Comparison of ENCODE assay signal across 13 cellular contexts in the genomic region with DNA sequence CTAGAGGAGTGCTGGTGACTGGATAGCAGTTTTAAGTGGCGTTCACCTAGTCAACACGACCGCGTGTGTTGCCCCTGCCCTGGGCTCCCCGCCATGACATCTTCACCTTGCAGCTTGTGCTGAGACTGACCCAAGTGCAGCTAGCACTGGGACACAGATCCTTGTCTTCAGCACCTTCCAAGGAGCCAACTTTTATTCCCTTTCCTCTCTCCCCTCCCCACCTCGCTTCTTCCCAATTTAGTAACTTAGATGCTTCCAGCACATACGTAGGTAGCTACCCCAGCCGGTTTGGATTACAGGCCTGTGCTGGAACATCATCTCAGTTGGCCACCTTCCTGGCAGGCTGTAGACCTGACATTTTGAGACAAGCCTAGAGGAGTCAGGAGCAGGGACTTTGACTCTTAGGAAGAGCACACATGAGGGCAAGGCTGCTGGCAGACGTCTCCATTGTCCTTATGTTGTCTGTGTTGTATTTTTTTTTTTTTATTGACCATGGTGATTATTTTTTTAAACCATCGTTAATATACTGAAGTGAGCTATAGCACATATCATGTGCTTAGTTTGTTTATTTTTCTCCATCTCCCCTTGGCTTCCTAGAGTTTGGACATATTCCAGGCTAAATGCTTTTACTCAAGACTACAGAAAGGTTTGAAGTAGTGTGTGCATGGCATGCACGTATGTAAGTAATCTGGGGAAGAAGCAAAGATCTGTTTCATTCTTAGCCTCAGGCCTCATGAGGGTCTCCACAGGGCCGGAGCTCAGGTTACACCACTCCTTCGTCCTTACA.
DNase-seq lines count a peak whose midpoint lies in the region; ATAC-seq and TF ChIP-seq lines count a peak whose summit lies in the region.
"Had no signal": no experiment of that assay in that cellular context is flagged by ENCODE, and none has a peak within 500 bp of the region (broad histone marks: within the 10 kb centered on the region; RNA-seq: fewer than 3 reads in every experiment).

No MANE protein-coding gene starts in this region.

- H3K27ac Mint-ChIP-seq in CD8-positive, alpha-beta memory T cell, result peak overlapping the region in 5 of 8 donors; percentile 48 to 91 (median 53)

- no peak overlapping the region for H3K4me3 ChIP-seq in CD8-positive, alpha-beta memory T cell (ENCODE audit: low read length)
- H3K4me3 ChIP-seq in Panc1 (ENCODE audit: low read depth in 2 of 2, low read length in 2 of 2) (no peak overlapping the region), heart left ventricle (no peak overlapping the region), skeletal muscle cell (ENCODE audit: low read depth, low read length) (no peak overlapping the region), Karpas-422 (ENCODE audit: low read length) (no peak overlapping the region)
- H3K4me3 ChIP-seq: adrenal gland had no signal

- no peaks in the 10 kb centered on the region for H3K9me3 Mint-ChIP-seq in CD8-positive, alpha-beta memory T cell
- H3K9me3 Mint-ChIP-seq: endodermal cell had no signal

- no peak for DNase-seq in CD8-positive, alpha-beta memory T cell
- DNase-seq in Panc1 (ENCODE audit: low read depth, low spot score) (no peak), heart left ventricle (peak in 1 of 5 donors; percentile 87), skeletal muscle cell (ENCODE audit: low read depth) (peak; percentile 31), SIG-M5 (lab: John Stamatoyannopoulos, UW) (no peak), D341Med (ENCODE audit: low spot score) (no peak), Karpas-422 (no peak)
- DNase-seq: adrenal gland, Caco-2, endodermal cell, NCI-H510A, SHP77 treated with DMSO at 0.1 percent for 48 hours had no signal

- H3K4me3 Mint-ChIP-seq in CD8-positive, alpha-beta memory T cell, result no peak overlapping the region
- H3K4me3 Mint-ChIP-seq: endodermal cell had no signal

- H3K27me3 Mint-ChIP-seq in CD8-positive, alpha-beta memory T cell, result peaks cover 0 to 7% of the 10 kb centered on the region in 2 donors

- TF ChIP-seq CTCF in Panc1 (IDR thresholded peaks at IDR 0.05) (no peak), heart left ventricle (IDR thresholded peaks at IDR 0.05) (no peak)

- 61 to 73% (median 66%) methylated on average over 13 of the region's 13 CpGs for WGBS in heart left ventricle, 4 donors

- H3K36me3 Mint-ChIP-seq in CD8-positive, alpha-beta memory T cell, result peaks cover 0 to 68% (median 16%) of the 10 kb centered on the region in 3 donors

- H3K9ac ChIP-seq in Karpas-422 (ENCODE audit: low read length), result no peak overlapping the region

- POLR2A ChIA-PET in CD8-positive, alpha-beta memory T cell (lab: Charles Lee), result no interaction called here
- POLR2A ChIA-PET in Panc1 (lab: Charles Lee), result no interaction called here

- H3K9me2 ChIP-seq in Karpas-422 (replicated peaks; ENCODE audit: insufficient read depth, low read length), result no peaks in the 10 kb centered on the region

- ATAC-seq in Panc1 (no peak), heart left ventricle (peak in 3 of 4 donors; percentile 27 to 48 (median 45)), HG03175 (IDR thresholded peaks at IDR 0.05; ENCODE audit: unreplicated experiment) (no peak)

- no peaks in the 10 kb centered on the region for H4K20me1 ChIP-seq in Karpas-422 (ENCODE audit: insufficient read depth, low read depth, low read length)

- no peaks in the 10 kb centered on the region for H3K79me2 ChIP-seq in Karpas-422 (ENCODE audit: low read length)

- BruUV-seq in Panc1 (replicated peaks; lab: Mats Ljungman, UMichigan), result no TSS peak

- H3K4me2 ChIP-seq in Karpas-422 (ENCODE audit: low read depth, low read length, poor library complexity, severe bottlenecking), result no peak overlapping the region

- intact Hi-C loops in Panc1 (cut with micrococcal nuclease; ENCODE audit: unreplicated experiment), result loop anchor here (10.0 kb wide), 1 partner anchor 111 kb away; no protein-coding TSS in a partner anchor
- intact Hi-C loops in heart left ventricle (cut with DNase I), result loop anchor here in 2 of 10 donors (5.0 kb wide), 1 partner anchor 126 kb away; a partner anchor contains a TSS

- no peak overlapping the region for H2AFZ ChIP-seq in Karpas-422 (ENCODE audit: low read length)

- in situ Hi-C loops in Panc1 (cut with HindIII; ENCODE audit: low pct_unique_long_range_greater_than_20kb, low sequenced_read_pairs), result no loop called here

- H3K36me3 ChIP-seq in CD8-positive, alpha-beta memory T cell (ENCODE audit: insufficient read depth, low read length), result peaks cover 20% of the 10 kb centered on the region
- H3K36me3 ChIP-seq in Panc1 (ENCODE audit: control insufficient read depth, insufficient read depth, low read length) (peaks cover 42% of the 10 kb centered on the region), heart left ventricle (peaks cover 0 to 64% (median 34%) of the 10 kb centered on the region in 9 donors), Karpas-422 (ENCODE audit: insufficient read depth, low read length) (no peaks in the 10 kb centered on the region; the same call in 1 of the 2 replicates)

- peaks cover 5 to 13% (median 9%) of the 10 kb centered on the region in 3 donors for H3K4me1 Mint-ChIP-seq in CD8-positive, alpha-beta memory T cell
- H3K4me1 Mint-ChIP-seq: endodermal cell had no signal

- H3K27ac ChIP-seq in CD8-positive, alpha-beta memory T cell (ENCODE audit: low read depth, low read length), result no peak overlapping the region
- H3K27ac ChIP-seq in Panc1 (ENCODE audit: low read length) (peak overlapping the region; percentile 84), heart left ventricle (peak overlapping the region; percentile 5 to 81 (median 65)), Karpas-422 (ENCODE audit: low read length) (no peak overlapping the region)

- TF ChIP-seq POLR2A in heart left ventricle (IDR thresholded peaks at IDR 0.05), result peak in 1 of 2 donors; percentile 15

- CTCF ChIA-PET in CD8-positive, alpha-beta memory T cell (lab: Charles Lee), result no interaction called here
- CTCF ChIA-PET in Panc1 (lab: Charles Lee), result interaction anchor here (0.5 to 0.6 kb wide), 2 partner anchors 69 to 681 kb away, joined by 3 read pairs; no protein-coding TSS in a partner anchor

- H3K27me3 ChIP-seq in CD8-positive, alpha-beta memory T cell (ENCODE audit: insufficient read depth, low read length, poor library complexity, severe bottlenecking), result no peaks in the 10 kb centered on the region
- H3K27me3 ChIP-seq in Panc1 (ENCODE audit: control insufficient read depth, insufficient read depth, low read length) (no peaks in the 10 kb centered on the region), heart left ventricle (no peaks in the 10 kb centered on the region), Karpas-422 (ENCODE audit: low read length) (no peaks in the 10 kb centered on the region)
- H3K27me3 ChIP-seq: adrenal gland had no signal

- peaks cover 1% of the 10 kb centered on the region for H3K4me1 ChIP-seq in CD8-positive, alpha-beta memory T cell (ENCODE audit: insufficient read depth, low read length)
- H3K4me1 ChIP-seq in Panc1 (ENCODE audit: control insufficient read depth, insufficient read depth, low read length) (peaks cover 96% of the 10 kb centered on the region), heart left ventricle (peaks cover 7 to 55% (median 40%) of the 10 kb centered on the region in 12 donors), Karpas-422 (ENCODE audit: low read length) (peaks cover 16% of the 10 kb centered on the region)
- H3K4me1 ChIP-seq: adrenal gland had no signal

- no peaks in the 10 kb centered on the region for H3K9me3 ChIP-seq in CD8-positive, alpha-beta memory T cell (ENCODE audit: low read length)
- no peaks in the 10 kb centered on the region for H3K9me3 ChIP-seq in Panc1 (ENCODE audit: control insufficient read depth, insufficient read depth, low read depth, low read length)
- no peaks in the 10 kb centered on the region for H3K9me3 ChIP-seq in heart left ventricle
- H3K9me3 ChIP-seq in Karpas-422 (ENCODE audit: low read length), result no peaks in the 10 kb centered on the region
- H3K9me3 ChIP-seq: adrenal gland, Caco-2 had no signal

Comparison
In these comparisons a context has a peak if more than half of its experiments do, and no peak if none do; other contexts are left out.
1. H3K27ac ChIP-seq: peak in Panc1 (single experiment) and heart left ventricle (12 of 12); none in CD8-positive, alpha-beta memory T cell (single experiment) and Karpas-422 (single experiment).
2. ATAC-seq: peak in heart left ventricle (3 of 4); none in Panc1 (single experiment) and HG03175 (single experiment).